Comparison of ENCODE assay signal across 8 cellular contexts in genomic region chr12:93089805-93090569, GRCh38.
DNase-seq lines count a peak whose midpoint lies in the region; ATAC-seq and TF ChIP-seq lines count a peak whose summit lies in the region.

No MANE protein-coding gene starts in this region.

- H3K27ac Mint-ChIP-seq in Calu3 (ENCODE audit: unreplicated experiment): peak overlapping the region; percentile 85
- H3K27ac Mint-ChIP-seq in activated naive CD4-positive, alpha-beta T cell treated with anti-CD3 and anti-CD28 coated beads, Interleukin-2, amount 50 U/mL, for 24 hours: peak overlapping the region; percentile 93

- no peak overlapping the region for H3K4me3 ChIP-seq in mucosa of descending colon

- H3K9me3 Mint-ChIP-seq in Calu3 (ENCODE audit: low read depth, unreplicated experiment): no peaks in the 10 kb centered on the region
- H3K9me3 Mint-ChIP-seq in activated naive CD4-positive, alpha-beta T cell treated with anti-CD3 and anti-CD28 coated beads, Interleukin-2, amount 50 U/mL, for 24 hours: peaks cover 10% of the 10 kb centered on the region

- ATAC-seq in mucosa of descending colon (peak; percentile 96), GM18519 (IDR thresholded peaks at IDR 0.05; ENCODE audit: low FRiP score, unreplicated experiment) (no peak), GM19397 (IDR thresholded peaks at IDR 0.05; ENCODE audit: unreplicated experiment) (no peak)

- intact Hi-C loops in Calu3 (cut with micrococcal nuclease; ENCODE audit: unreplicated experiment) (loop anchor here (2.0 to 5.0 kb wide), 4 partner anchors 47 to 291 kb away; no protein-coding TSS in a partner anchor), mucosa of descending colon (cut with DNase I, micrococcal nuclease) (no loop called here)

- CTCF ChIA-PET in Calu3 (lab: Charles Lee): no interaction called here

- no peak overlapping the region for H3K4me3 Mint-ChIP-seq in Calu3 (ENCODE audit: low read depth, unreplicated experiment)
- peak overlapping the region; percentile 30 for H3K4me3 Mint-ChIP-seq in activated naive CD4-positive, alpha-beta T cell treated with anti-CD3 and anti-CD28 coated beads, Interleukin-2, amount 50 U/mL, for 24 hours

- peaks cover 8% of the 10 kb centered on the region for H3K4me1 ChIP-seq in mucosa of descending colon (ENCODE audit: low read depth)

- no TSS peak for BruUV-seq in Calu3 (replicated peaks; lab: Mats Ljungman, UMichigan)

- TF ChIP-seq CTCF in Calu3 (IDR thresholded peaks at IDR 0.05; ENCODE audit: unreplicated experiment) (no peak), mucosa of descending colon (IDR thresholded peaks at IDR 0.05) (no peak)

- H3K4me1 Mint-ChIP-seq in Calu3 (ENCODE audit: low read depth, unreplicated experiment): peaks cover 64% of the 10 kb centered on the region
- H3K4me1 Mint-ChIP-seq in activated naive CD4-positive, alpha-beta T cell treated with anti-CD3 and anti-CD28 coated beads, Interleukin-2, amount 50 U/mL, for 24 hours: peaks cover 19% of the 10 kb centered on the region

- no peaks in the 10 kb centered on the region for H3K36me3 ChIP-seq in mucosa of descending colon (ENCODE audit: low read depth)

- no peaks in the 10 kb centered on the region for H3K9me3 ChIP-seq in mucosa of descending colon

- peaks cover 4% of the 10 kb centered on the region for H3K36me3 Mint-ChIP-seq in Calu3 (ENCODE audit: insufficient read depth, unreplicated experiment)
- peaks cover 2% of the 10 kb centered on the region for H3K36me3 Mint-ChIP-seq in activated naive CD4-positive, alpha-beta T cell treated with anti-CD3 and anti-CD28 coated beads, Interleukin-2, amount 50 U/mL, for 24 hours

- no peaks in the 10 kb centered on the region for H3K27me3 Mint-ChIP-seq in Calu3 (ENCODE audit: unreplicated experiment)
- H3K27me3 Mint-ChIP-seq in activated naive CD4-positive, alpha-beta T cell treated with anti-CD3 and anti-CD28 coated beads, Interleukin-2, amount 50 U/mL, for 24 hours: no peaks in the 10 kb centered on the region

- peak; percentile 43 for DNase-seq in Calu3
- DNase-seq in LoVo (ENCODE audit: low spot score): peak; percentile 91
- DNase-seq in mucosa of descending colon: peak in 1 of 3 donors; percentile 35
- no peak for DNase-seq in NCI-H446 (lab: John Stamatoyannopoulos, UW)
- DNase-seq in NCI-H1417 treated with DMSO at 0.1 percent for 48 hours (lab: John Stamatoyannopoulos, UW): no peak

Comparison
In these comparisons a context has a peak if more than half of its experiments do, and no peak if none do; other contexts are left out.
1. DNase-seq: peak in Calu3 (single experiment) and LoVo (single experiment); none in NCI-H446 (0 of 2) and NCI-H1417 treated with DMSO at 0.1 percent for 48 hours (single experiment).